17 cellular contexts compared by ENCODE assay signal in the genomic region with DNA sequence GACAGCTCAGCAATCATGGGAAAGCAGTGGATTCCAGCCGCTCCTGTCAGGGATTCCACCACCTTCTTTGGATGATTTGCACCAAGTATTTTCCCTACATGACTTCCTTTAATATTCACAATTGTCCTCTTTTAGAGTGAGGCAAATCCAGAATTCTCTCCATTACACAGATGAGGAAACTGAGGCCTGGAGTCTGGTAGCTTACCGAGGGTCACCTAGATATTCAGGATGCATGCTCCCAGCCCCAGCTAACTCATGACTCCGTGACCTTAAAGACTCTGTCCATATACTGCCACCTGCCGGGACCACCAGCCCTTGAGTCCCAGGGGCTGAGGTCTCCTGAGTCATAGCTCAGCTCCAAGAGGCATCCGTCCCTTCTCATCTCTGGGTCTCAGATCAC.
A peak's percentile ranks its signal among the peaks of the same experiment; 100 is the strongest.
DNase-seq lines count a peak whose midpoint lies in the region; ATAC-seq, FAIRE-seq and TF ChIP-seq lines count a peak whose summit lies in the region.
"Had no signal": no experiment of that assay in that cellular context is flagged by ENCODE, and none has a peak within 500 bp of the region (broad histone marks: within the 10 kb centered on the region; RNA-seq: fewer than 3 reads in every experiment).

No MANE protein-coding gene starts in this region.

- H3K9ac ChIP-seq in HepG2 (ENCODE audit: insufficient read depth, low read depth, low read length) (no peak overlapping the region), neural progenitor cell (no peak overlapping the region)

- POLR2A ChIA-PET in HepG2 (lab: Yijun Ruan, JAX) = no interaction called here

- BruUV-seq in HepG2 (replicated peaks; lab: Mats Ljungman, UMichigan) = no TSS peak

- H3K4me2 ChIP-seq in HepG2 (ENCODE audit: low read depth, low read length) (no peak overlapping the region), neural progenitor cell (peak overlapping the region; percentile 64)

- H3K4me1 ChIP-seq in HepG2 (ENCODE audit: insufficient read depth, low read length) = peaks cover 65% of the 10 kb centered on the region
- H3K4me1 ChIP-seq in right lobe of liver = peaks cover 0 to 12% (median 0%) of the 10 kb centered on the region in 4 donors
- peaks cover 82% of the 10 kb centered on the region for H3K4me1 ChIP-seq in neural progenitor cell
- peaks cover 82% of the 10 kb centered on the region for H3K4me1 ChIP-seq in vagina

- H3K27ac ChIP-seq in HepG2 (ENCODE audit: extremely low read length, insufficient read depth, low read length) = no peak overlapping the region
- H3K27ac ChIP-seq in right lobe of liver = no peak overlapping the region
- no peak overlapping the region for H3K27ac ChIP-seq in neural progenitor cell
- peak overlapping the region; percentile 78 for H3K27ac ChIP-seq in vagina
- H3K27ac ChIP-seq: brain microvascular endothelial cell had no signal

- H3K9me3 ChIP-seq in HepG2 (ENCODE audit: low read length) (no peaks in the 10 kb centered on the region), right lobe of liver (no peaks in the 10 kb centered on the region), neural progenitor cell (ENCODE audit: low read depth) (no peaks in the 10 kb centered on the region), vagina (no peaks in the 10 kb centered on the region)
- H3K9me3 ChIP-seq: mucosa of descending colon had no signal

- H3K36me3 Mint-ChIP-seq in endothelial cell (ENCODE audit: low read depth, unreplicated experiment) (peaks cover 10% of the 10 kb centered on the region), neural progenitor cell (no peaks in the 10 kb centered on the region)

- H3K36me3 ChIP-seq in HepG2 (replicated peaks in 1 of 2; ENCODE audit: control insufficient read depth in 1 of 2, insufficient read depth in 2 of 2, low read length in 2 of 2) (peaks cover 1 to 10% of the 10 kb centered on the region in 2 experiments; a peak in 4 of 5 replicates), right lobe of liver (peaks cover 0 to 3% (median 0%) of the 10 kb centered on the region in 4 donors), neural progenitor cell (no peaks in the 10 kb centered on the region), vagina (no peaks in the 10 kb centered on the region)

- DNase-seq in HepG2 (ENCODE audit: low spot score) (no peak), right lobe of liver (no peak), endothelial cell (ENCODE audit: low spot score) (no peak), neural progenitor cell (ENCODE audit: low spot score) (no peak), vagina (ENCODE audit: extremely low spot score in 2 of 2) (no peak), HK-2 (ENCODE audit: unreplicated experiment) (no peak), GM03348 (ENCODE audit: low spot score) (no peak), SHP77 (lab: John Stamatoyannopoulos, UW) (no peak)
- DNase-seq: activated CD4-positive, alpha-beta T cell treated with anti-CD3 and anti-CD28 coated beads for 48 hours; brain microvascular endothelial cell; islet precursor cell; mucosa of descending colon; stimulated activated naive CD4-positive, alpha-beta T cell; T-helper 2 cell had no signal

- 99% methylated on average over 4 of the region's 5 CpGs for WGBS in HepG2 (ENCODE audit: low lambda C conversion rate)
- 87% methylated on average over 3 of the region's 5 CpGs for WGBS in right lobe of liver (ENCODE audit: insufficient coverage, low coverage, low lambda C conversion rate, missing lambda C conversion rate)

- CTCF ChIA-PET in HepG2 (lab: Yijun Ruan, JAX; ENCODE audit: low intra/inter-chr PET ratio, low total read pairs) = no interaction called here

- H3K9me3 Mint-ChIP-seq in endothelial cell (ENCODE audit: unreplicated experiment) (no peaks in the 10 kb centered on the region), neural progenitor cell (no peaks in the 10 kb centered on the region)
- H3K9me3 Mint-ChIP-seq: activated T-helper 2 cell treated with anti-CD3 and anti-CD28 coated beads, Interferon-gamma antibody, Interleukin-2, Interleukin-4, amounts not matched to agents 10 μg/mL and 5 μg/mL and 100 μg/mL, durations not matched to agents 14 hours and 24 hours and 36 hours; IgD-negative memory B cell had no signal

- H3K27ac Mint-ChIP-seq in endothelial cell (ENCODE audit: unreplicated experiment) (peak overlapping the region; percentile 13), neural progenitor cell (peak overlapping the region; percentile 44)
- H3K27ac Mint-ChIP-seq: activated T-helper 2 cell treated with anti-CD3 and anti-CD28 coated beads, Interferon-gamma antibody, Interleukin-2, Interleukin-4, amounts not matched to agents 10 μg/mL and 5 μg/mL and 100 μg/mL, durations not matched to agents 14 hours and 24 hours and 36 hours had no signal

- H3K27me3 Mint-ChIP-seq in endothelial cell (ENCODE audit: unreplicated experiment) (peaks cover 11% of the 10 kb centered on the region), neural progenitor cell (ENCODE audit: insufficient read depth, low read depth) (peaks cover 5% of the 10 kb centered on the region)
- H3K27me3 Mint-ChIP-seq: IgD-negative memory B cell had no signal

- H3K27me3 ChIP-seq in HepG2 (ENCODE audit: control insufficient read depth in 1 of 2, insufficient read depth in 2 of 2, low read length in 2 of 2) (no peaks in the 10 kb centered on the region), right lobe of liver (no peaks in the 10 kb centered on the region), neural progenitor cell (no peaks in the 10 kb centered on the region), vagina (no peaks in the 10 kb centered on the region)
- H3K27me3 ChIP-seq: brain microvascular endothelial cell had no signal

- H3K4me3 Mint-ChIP-seq in endothelial cell (ENCODE audit: unreplicated experiment) (no peak overlapping the region), neural progenitor cell (peak overlapping the region; percentile 54)

- H3K79me2 ChIP-seq in HepG2 (ENCODE audit: insufficient read depth, low read length) (peaks cover 53% of the 10 kb centered on the region), neural progenitor cell (ENCODE audit: low read depth) (peaks cover 81% of the 10 kb centered on the region)

- no peak for TF ChIP-seq RAD21 in HepG2 (CRISPR knock-in tag; IDR thresholded peaks at IDR 0.05)

- H3F3A ChIP-seq in neural progenitor cell (ENCODE audit: low read depth) = peaks cover 65% of the 10 kb centered on the region

- H2AFZ ChIP-seq in HepG2 (ENCODE audit: low read length) = no peak overlapping the region
- H2AFZ ChIP-seq in neural progenitor cell (replicated peaks) = no peak overlapping the region

- TF ChIP-seq CTCF in HepG2 (CRISPR knock-in tag; IDR thresholded peaks at IDR 0.05) (no peak), right lobe of liver (IDR thresholded peaks at IDR 0.05) (no peak), endothelial cell (IDR thresholded peaks at IDR 0.05; ENCODE audit: unreplicated experiment) (no peak), neural progenitor cell (IDR thresholded peaks at IDR 0.05) (no peak), vagina (IDR thresholded peaks at IDR 0.05) (no peak)

- no peak for TF ChIP-seq POLR2A in HepG2 (IDR thresholded peaks at IDR 0.05; ENCODE audit: insufficient read depth in 1 of 2, low read depth in 2 of 2, low read length in 2 of 2)
- no peak for TF ChIP-seq POLR2A in right lobe of liver (IDR thresholded peaks at IDR 0.05)
- no peak for TF ChIP-seq POLR2A in vagina (IDR thresholded peaks at IDR 0.05)

- H3K4me1 Mint-ChIP-seq in endothelial cell (ENCODE audit: unreplicated experiment) (peaks cover 22% of the 10 kb centered on the region), neural progenitor cell (peaks cover 79% of the 10 kb centered on the region)

- TF ChIP-seq EP300 in HepG2 (IDR thresholded peaks at IDR 0.05; ENCODE audit: low read depth in 2 of 2, low read length in 2 of 2) (no peak), HepG2 (CRISPR knock-in tag; IDR thresholded peaks at IDR 0.05; ENCODE audit: borderline replicate concordance) (no peak)

- no peak for FAIRE-seq in HepG2 (lab: Jason Lieb, UNC)
- FAIRE-seq: H54 had no signal

- intact Hi-C loops in HepG2 (cut with micrococcal nuclease; ENCODE audit: unreplicated experiment) = no loop called here
- intact Hi-C loops in right lobe of liver (cut with DNase I) = no loop called here
- intact Hi-C loops in vagina (cut with DNase I) = loop anchor here (5.0 kb wide), 1 partner anchor 48 kb away; no protein-coding TSS in a partner anchor

- ATAC-seq in HepG2 (no peak), right lobe of liver (no peak)
- ATAC-seq: mucosa of descending colon had no signal

- no peak overlapping the region for H3K4me3 ChIP-seq in HepG2 (replicated peaks in 1 of 3; ENCODE audit: insufficient read depth in 1 of 3, low read depth in 2 of 3, low read length in 3 of 3)
- no peak overlapping the region for H3K4me3 ChIP-seq in right lobe of liver
- no peak overlapping the region for H3K4me3 ChIP-seq in neural progenitor cell
- H3K4me3 ChIP-seq in vagina = no peak overlapping the region
- H3K4me3 ChIP-seq: mucosa of descending colon had no signal

- in situ Hi-C loops in HepG2 (cut with HindIII; ENCODE audit: extremely low pct_ligation_motif_present, low pct_unique_long_range_greater_than_20kb) = no loop called here

- H4K20me1 ChIP-seq in HepG2 (ENCODE audit: insufficient read depth, low read length) (peaks cover 5% of the 10 kb centered on the region; the same call in 1 of the 2 replicates), neural progenitor cell (ENCODE audit: low read depth) (peaks cover 84% of the 10 kb centered on the region)

TF ChIP-seq in HepG2, 621 proteins besides CTCF, POLR2A, EP300 and RAD21:
- TF ChIP-seq, protein P1, sequence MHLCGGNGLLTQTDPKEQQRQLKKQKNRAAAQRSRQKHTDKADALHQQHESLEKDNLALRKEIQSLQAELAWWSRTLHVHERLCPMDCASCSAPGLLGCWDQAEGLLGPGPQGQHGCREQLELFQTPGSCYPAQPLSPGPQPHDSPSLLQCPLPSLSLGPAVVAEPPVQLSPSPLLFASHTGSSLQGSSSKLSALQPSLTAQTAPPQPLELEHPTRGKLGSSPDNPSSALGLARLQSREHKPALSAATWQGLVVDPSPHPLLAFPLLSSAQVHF (CRISPR knock-in tag; IDR thresholded peaks at IDR 0.05) = no peak
- peak; percentile 73 for TF ChIP-seq ZNF629 (CRISPR knock-in tag; conservative IDR thresholded peaks at IDR 0.05)
